In genomic region chr5:159497221-159497620, GRCh38 we compare ENCODE assay signal across 1 cellular context.
TF ChIP-seq lines count a peak whose summit lies in the region.

No MANE protein-coding gene starts in this region.

TF ChIP-seq in HEK293, 187 proteins besides CTCF, POLR2A, EP300 and RAD21 (continued from another document):
- TF ChIP-seq ZNF776 (tag by site-specific recombination; IDR thresholded peaks at IDR 0.05; ENCODE audit: borderline replicate concordance) (no peak), ZNF24 (tag by site-specific recombination; IDR thresholded peaks at IDR 0.05) (no peak), KLF9 (tag by site-specific recombination; IDR thresholded peaks at IDR 0.05; ENCODE audit: low read depth) (no peak), ZSCAN4 (tag by site-specific recombination; IDR thresholded peaks at IDR 0.05) (no peak), ZNF266 (tag by site-specific recombination; IDR thresholded peaks at IDR 0.05; ENCODE audit: low read depth) (no peak), ZNF416 (tag by site-specific recombination; IDR thresholded peaks at IDR 0.05) (no peak), ZNF19 (tag by site-specific recombination; IDR thresholded peaks at IDR 0.05; ENCODE audit: low read depth) (no peak), ZNF155 (tag by site-specific recombination; IDR thresholded peaks at IDR 0.05) (no peak), OSR2 (tag by site-specific recombination; IDR thresholded peaks at IDR 0.05) (no peak), PRDM10 (tag by site-specific recombination; IDR thresholded peaks at IDR 0.05) (no peak), HIC1 (tag by site-specific recombination; IDR thresholded peaks at IDR 0.05) (no peak), SALL2 (tag by site-specific recombination; IDR thresholded peaks at IDR 0.05; ENCODE audit: borderline replicate concordance) (no peak), ZNF121 (tag by site-specific recombination; IDR thresholded peaks at IDR 0.05) (no peak), TRIM28 (IDR thresholded peaks at IDR 0.05; ENCODE audit: borderline replicate concordance, low read length) (no peak), ZFHX2 (tag by site-specific recombination; conservative IDR thresholded peaks at IDR 0.05) (peak; percentile 74), ZNF623 (tag by site-specific recombination; IDR thresholded peaks at IDR 0.05) (no peak), ZBTB44 (tag by site-specific recombination; IDR thresholded peaks at IDR 0.05) (no peak), BCL11A (tag by site-specific recombination; IDR thresholded peaks at IDR 0.05; ENCODE audit: low read depth) (no peak), KLF7 (tag by site-specific recombination; IDR thresholded peaks at IDR 0.05; ENCODE audit: borderline replicate concordance) (no peak)
TF ChIP-seq in HEK293: peak in this region for 3.
